9 cellular contexts compared by ENCODE assay signal in genomic region chr11:72111300-72111699, GRCh38. TPM values are rescaled to one million over a fixed set of nuclear protein-coding genes. Genes with fewer than 3 reads are reported as not detected.
DNase-seq lines count a peak whose midpoint lies in the region; ATAC-seq, FAIRE-seq and TF ChIP-seq lines count a peak whose summit lies in the region.
"Had no signal": no experiment of that assay in that cellular context is flagged by ENCODE, and none has a peak within 500 bp of the region (broad histone marks: within the 10 kb centered on the region; RNA-seq: fewer than 3 reads in every experiment).

No MANE protein-coding gene starts in this region.

- H3K4me1 ChIP-seq in heart right ventricle (peaks cover 4 to 21% (median 15%) of the 10 kb centered on the region in 9 donors), breast epithelium (peaks cover 0 to 6% of the 10 kb centered on the region in 2 donors), muscle layer of colon (ENCODE audit: insufficient read depth, low read length) (peaks cover 12% of the 10 kb centered on the region), aorta (ENCODE audit: control insufficient read depth in 1 of 2, insufficient read depth in 2 of 2, low read length in 2 of 2) (no peaks in the 10 kb centered on the region)

- peaks cover 0 to 4% (median 0%) of the 10 kb centered on the region in 7 donors for H3K27me3 ChIP-seq in heart right ventricle
- no peaks in the 10 kb centered on the region for H3K27me3 ChIP-seq in breast epithelium
- no peaks in the 10 kb centered on the region for H3K27me3 ChIP-seq in muscle layer of colon (ENCODE audit: control insufficient read depth in 1 of 2, insufficient read depth in 2 of 2, low read length in 2 of 2)
- no peaks in the 10 kb centered on the region for H3K27me3 ChIP-seq in aorta (ENCODE audit: control insufficient read depth in 1 of 2, insufficient read depth in 2 of 2, low read length in 1 of 2)

- DNase-seq in heart right ventricle (no peak), Right ventricle myocardium superior (no peak), breast epithelium (ENCODE audit: low spot score in 2 of 2) (no peak), aorta (no peak), NCI-H510A (lab: John Stamatoyannopoulos, UW) (no peak), GM12891 (ENCODE audit: insufficient read length, low spot score) (no peak)

- H3K4me3 ChIP-seq in heart right ventricle (peak overlapping the region in 8 of 10 donors; percentile 42 to 84 (median 60)), breast epithelium (peak overlapping the region; percentile 71 to 83 (median 72)), muscle layer of colon (ENCODE audit: low read depth in 1 of 2, low read length in 2 of 2) (peak overlapping the region in 1 of 2 donors; percentile 63), aorta (ENCODE audit: low read length in 2 of 2) (peak overlapping the region in 1 of 2 donors; percentile 21)

- no peak for TF ChIP-seq POLR2A in breast epithelium (IDR thresholded peaks at IDR 0.05)
- no peak for TF ChIP-seq POLR2A in GM12891 (IDR thresholded peaks at IDR 0.05; ENCODE audit: low read depth, low read length)

- ATAC-seq in heart right ventricle (no peak), Right ventricle myocardium superior (ENCODE audit: poor library complexity) (no peak), aorta (ENCODE audit: low FRiP score) (no peak), GM21825 (IDR thresholded peaks at IDR 0.05; ENCODE audit: unreplicated experiment) (no peak)

- peaks cover 0 to 36% (median 0%) of the 10 kb centered on the region in 9 donors for H3K36me3 ChIP-seq in heart right ventricle
- no peaks in the 10 kb centered on the region for H3K36me3 ChIP-seq in breast epithelium
- peaks cover 28% of the 10 kb centered on the region for H3K36me3 ChIP-seq in muscle layer of colon (ENCODE audit: insufficient read depth, low read length)
- H3K36me3 ChIP-seq in aorta (ENCODE audit: control insufficient read depth in 1 of 2, insufficient read depth in 2 of 2, low read length in 1 of 2) = no peaks in the 10 kb centered on the region

- no peak for TF ChIP-seq CTCF in heart right ventricle (IDR thresholded peaks at IDR 0.05)
- no peak for TF ChIP-seq CTCF in breast epithelium (IDR thresholded peaks at IDR 0.05)

- peak overlapping the region; percentile 88 for H3K9ac ChIP-seq in muscle layer of colon (ENCODE audit: low read length)

- H3K27ac ChIP-seq in heart right ventricle (peak overlapping the region; percentile 88 to 100 (median 96)), breast epithelium (peak overlapping the region; percentile 98 to 99), muscle layer of colon (ENCODE audit: low read depth, low read length) (peak overlapping the region; percentile 96), aorta (ENCODE audit: low read depth in 1 of 2, low read length in 2 of 2) (peak overlapping the region; percentile 87 to 99)

- H3K9me3 ChIP-seq in heart right ventricle = no peaks in the 10 kb centered on the region
- no peaks in the 10 kb centered on the region for H3K9me3 ChIP-seq in breast epithelium
- H3K9me3 ChIP-seq in muscle layer of colon (ENCODE audit: low read length) = no peaks in the 10 kb centered on the region
- H3K9me3 ChIP-seq in aorta (ENCODE audit: control insufficient read depth, low read length) = no peaks in the 10 kb centered on the region

- intact Hi-C loops in heart right ventricle (cut with DNase I) = loop anchor here in 3 of 10 donors (5.0 to 10.0 kb wide), 3 partner anchors 116 to 324 kb away; partner anchors contain the start of gene CLPB (in 1 of the 3)
- intact Hi-C loops in Right ventricle myocardium superior (cut with DNase I) = no loop called here
- intact Hi-C loops in breast epithelium (cut with DNase I; ENCODE audit: low total_unique reads) = no loop called here
- intact Hi-C loops in aorta (cut with DNase I) = loop anchor here in 1 of 2 donors (10.0 kb wide), 1 partner anchor 124 kb away; no protein-coding TSS in a partner anchor

- no peak for FAIRE-seq in GM12891 (lab: Jason Lieb, UNC)

TF ChIP-seq in GM12891, 5 proteins besides CTCF, POLR2A, EP300 and RAD21:
- TF ChIP-seq POU2F2 (IDR thresholded peaks at IDR 0.05; ENCODE audit: low read depth, low read length) (no peak), POLR2AphosphoS5 (IDR thresholded peaks at IDR 0.05; ENCODE audit: low read depth, low read length) (no peak), SPI1 (IDR thresholded peaks at IDR 0.05; ENCODE audit: low read depth, low read length) (no peak), PAX5 (IDR thresholded peaks at IDR 0.05; ENCODE audit: insufficient read depth, low read length, severe bottlenecking) (no peak), TAF1 (IDR thresholded peaks at IDR 0.05; ENCODE audit: low read depth, low read length) (no peak)

RNA-seq across cellular contexts. Expression of gene ANAPC15, which starts 1.2 kb away (rescaled TPM):
- total RNA-seq in heart right ventricle = 10 to 100 TPM; 31.8 to 58.3 (median 46.8) TPM
- 100 to 1,000 TPM in 1 of 2 donors, 10 to 100 TPM in 1; 43.8 to 104 TPM for polyA plus RNA-seq in heart right ventricle
- total RNA-seq in Right ventricle myocardium superior = 43.5 TPM
- total RNA-seq in breast epithelium = 10 to 100 TPM; 12.1 to 22.4 (median 21.4) TPM
- total RNA-seq in aorta = 10 to 100 TPM; 24.6 to 24.7 TPM
- polyA plus RNA-seq in aorta = 10 to 100 TPM; 48.5 to 71.6 TPM
- 80.1 TPM for polyA plus RNA-seq in GM12891 (2012; ENCODE audit: low read depth, missing spikeins)

RNA-seq across cellular contexts. Expression of gene TOMT, which starts 5.6 kb away (rescaled TPM):
- total RNA-seq in heart right ventricle (under 1 TPM in 1 of 10 donors, not detected in 9; 0.21 TPM), Right ventricle myocardium superior (not detected), breast epithelium (not detected), aorta (not detected)
- polyA plus RNA-seq in heart right ventricle (not detected), aorta (not detected)
- polyA plus RNA-seq in GM12891 (2012; ENCODE audit: low read depth, missing spikeins) = not detected
- total RNA-seq: LHCN-M2 had no signal

RNA-seq across cellular contexts. Expression of gene LAMTOR1, which starts 8.2 kb away (rescaled TPM):
- 100 to 1,000 TPM in 1 of 10 donors, 10 to 100 TPM in 9; 76.5 to 103 (median 81.8) TPM for total RNA-seq in heart right ventricle
- 100 to 1,000 TPM in 1 of 2 donors, 10 to 100 TPM in 1; 58.3 to 158 TPM for polyA plus RNA-seq in heart right ventricle
- total RNA-seq in Right ventricle myocardium superior = 72.8 TPM
- total RNA-seq in breast epithelium = 100 to 1,000 TPM in 2 of 3 donors, 10 to 100 TPM in 1; 87.2 to 120 (median 112) TPM
- 10 to 100 TPM; 61.1 to 62.6 TPM for total RNA-seq in aorta
- 100 to 1,000 TPM; 100 to 160 TPM for polyA plus RNA-seq in aorta
- polyA plus RNA-seq in GM12891 (2012; ENCODE audit: low read depth, missing spikeins) = 82.0 TPM

RNA-seq across cellular contexts. Expression of gene FOLR3, which starts 24.2 kb away (rescaled TPM):
- 1 to 10 TPM in 1 of 10 donors, under 1 TPM in 2, not detected in 7; 0.59 to 1.1 (median 0.67) TPM for total RNA-seq in heart right ventricle
- polyA plus RNA-seq in heart right ventricle = under 1 TPM in 1 of 2 donors, not detected in 1; 0.23 TPM
- 1.8 TPM for total RNA-seq in Right ventricle myocardium superior
- total RNA-seq in breast epithelium = under 1 TPM in 1 of 3 donors, not detected in 2; 0.48 TPM
- 1 to 10 TPM in 1 of 2 donors, not detected in 1; 4.7 TPM for total RNA-seq in aorta
- not detected for polyA plus RNA-seq in aorta
- polyA plus RNA-seq in GM12891 (2012; ENCODE audit: low read depth, missing spikeins) = not detected
- total RNA-seq: LHCN-M2 had no signal

RNA-seq across cellular contexts. Expression of gene LRRC51, which starts 30.6 kb away (rescaled TPM):
- total RNA-seq in heart right ventricle (1 to 10 TPM; 2.3 to 9.1 (median 4.7) TPM), Right ventricle myocardium superior (6.4 TPM), breast epithelium (100 to 1,000 TPM in 1 of 3 donors, 10 to 100 TPM in 2; 14.9 to 103 (median 17.1) TPM), aorta (1 to 10 TPM; 6.6 to 8.5 TPM)
- polyA plus RNA-seq in heart right ventricle (1 to 10 TPM; 2.5 to 2.8 TPM), aorta (10 to 100 TPM in 1 of 2 donors, 1 to 10 TPM in 1; 8.6 to 12.8 TPM)
- polyA plus RNA-seq in GM12891 (2012; ENCODE audit: low read depth, missing spikeins) = 4.9 TPM
